20 cellular contexts compared by ENCODE assay signal in the genomic region with DNA sequence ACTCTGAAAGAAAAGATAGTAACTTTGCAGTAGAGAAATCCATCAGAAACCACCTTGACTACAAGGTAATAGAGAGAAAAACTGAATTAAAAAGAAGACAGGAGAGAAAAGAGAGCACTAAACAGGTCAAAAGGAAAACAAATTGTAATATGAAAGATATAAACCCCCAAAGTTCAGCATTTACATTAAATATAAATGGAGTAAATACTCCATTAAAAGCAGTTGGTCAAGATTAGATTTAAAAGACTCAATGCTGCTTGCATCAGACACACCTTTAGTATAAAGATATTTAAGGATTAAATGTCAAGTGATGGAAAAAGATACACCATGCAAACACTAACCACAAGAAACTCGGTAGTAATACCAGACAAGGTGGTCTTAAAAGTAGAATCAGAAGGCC.
DNase-seq lines count a peak whose midpoint lies in the region; ATAC-seq, FAIRE-seq and TF ChIP-seq lines count a peak whose summit lies in the region.
"Had no signal": no experiment of that assay in that cellular context is flagged by ENCODE, and none has a peak within 500 bp of the region (broad histone marks: within the 10 kb centered on the region; RNA-seq: fewer than 3 reads in every experiment).

No MANE protein-coding gene starts in this region.

- POLR2A ChIA-PET in K562 (lab: Yijun Ruan, JAX) = interaction anchor here (0.7 kb wide), 1 partner anchor 248 kb away, joined by 3 read pairs; no protein-coding TSS in a partner anchor

- H3K9me1 ChIP-seq in K562 (ENCODE audit: control insufficient read depth, insufficient read depth, low read length) = no peaks in the 10 kb centered on the region

- in situ Hi-C loops in K562 (cut with MboI) = no loop called here

- FAIRE-seq in K562 (lab: Jason Lieb, UNC) = no peak
- FAIRE-seq: A204.1, G401.6, H54 had no signal

- no peaks in the 10 kb centered on the region for H3K9me3 Mint-ChIP-seq in activated T-cell treated with anti-CD3 and anti-CD28 coated beads, Interleukin-2, amount 50 U/mL, for 72 hours
- H3K9me3 Mint-ChIP-seq: CD8-positive, alpha-beta T cell had no signal

- no peak overlapping the region for H3K4me2 ChIP-seq in K562 (ENCODE audit: insufficient read depth, low read length)
- H3K4me2 ChIP-seq: BLaER1 had no signal

- no peaks in the 10 kb centered on the region for H4K20me1 ChIP-seq in K562 (replicated peaks; ENCODE audit: control insufficient read depth, insufficient read depth, low read length)

- no peaks in the 10 kb centered on the region for H3K27me3 ChIP-seq in K562 (ENCODE audit: control insufficient read depth in 2 of 2, insufficient read depth in 2 of 2, low read length in 2 of 2)
- no peaks in the 10 kb centered on the region for H3K27me3 ChIP-seq in MG63
- H3K27me3 ChIP-seq: BLaER1 had no signal

- DNase-seq in activated T-cell treated with anti-CD3 and anti-CD28 coated beads, Interleukin-2, amount 50 U/mL, for 72 hours = no peak
- DNase-seq in activated T-cell treated with anti-CD3 and anti-CD28 coated beads, Interleukin-2, amount 50 U/mL, for 48 hours = no peak
- no peak for DNase-seq in K562 (ENCODE audit: extremely low read depth in 1 of 4, low spot score in 3 of 4)
- DNase-seq in left lobe of liver (ENCODE audit: low spot score) = no peak
- no peak for DNase-seq in MG63
- no peak for DNase-seq in lower leg skin (ENCODE audit: low spot score in 2 of 2)
- DNase-seq: Caco-2; CD4-positive, CD25-positive, alpha-beta regulatory T cell; CD8-positive, alpha-beta T cell; DMS153; DND-41; GOT3 had no signal

- H3K9ac ChIP-seq in K562 (ENCODE audit: insufficient read depth in 1 of 2, low read depth in 2 of 2, low read length in 2 of 2) = no peak overlapping the region
- H3K9ac ChIP-seq: BLaER1 had no signal

- no peak for TF ChIP-seq POLR2A in K562 (conservative IDR thresholded peaks at IDR 0.05)
- no peak for TF ChIP-seq POLR2A in lower leg skin (IDR thresholded peaks at IDR 0.05)

- no peak overlapping the region for H2AFZ ChIP-seq in K562 (ENCODE audit: low read depth, low read length)

- H3K4me3 ChIP-seq in K562 = no peak overlapping the region
- no peak overlapping the region for H3K4me3 ChIP-seq in MG63
- no peak overlapping the region for H3K4me3 ChIP-seq in lower leg skin (ENCODE audit: low read depth, poor library complexity, severe bottlenecking)
- H3K4me3 ChIP-seq: BLaER1, HAP-1 had no signal

- H3K9me3 ChIP-seq in K562 (replicated peaks; ENCODE audit: control insufficient read depth, insufficient read depth, low read depth, low read length) (no peaks in the 10 kb centered on the region), MG63 (peaks cover 5% of the 10 kb centered on the region)
- H3K9me3 ChIP-seq: BLaER1 had no signal

- H3K36me3 ChIP-seq in K562 (ENCODE audit: control insufficient read depth, insufficient read depth, low read length) = no peaks in the 10 kb centered on the region
- H3K36me3 ChIP-seq in MG63 = no peaks in the 10 kb centered on the region; the same call in 1 of the 2 replicates
- H3K36me3 ChIP-seq: BLaER1, HAP-1 had no signal

- ATAC-seq in activated T-cell treated with anti-CD3 and anti-CD28 coated beads, Interleukin-2, amount 50 U/mL, for 72 hours (replicated peaks in 1 of 2) = no peak
- ATAC-seq in K562 = no peak
- peak; percentile 23 for ATAC-seq in left lobe of liver
- ATAC-seq: CD8-positive, alpha-beta T cell had no signal

- TF ChIP-seq CTCF in K562 (IDR thresholded peaks at IDR 0.05 in 2 of 3, conservative IDR thresholded peaks at IDR 0.05 in 1 of 3; ENCODE audit: insufficient read depth in 2 of 3, low read depth in 1 of 3, low read length in 3 of 3) (no peak), lower leg skin (IDR thresholded peaks at IDR 0.05) (no peak)

- BruUV-seq in K562 (replicated peaks; lab: Mats Ljungman, UMichigan) = no TSS peak

- no peak for TF ChIP-seq EP300 in K562 (IDR thresholded peaks at IDR 0.05; ENCODE audit: low read length)

- WGBS in K562 (ENCODE audit: insufficient coverage, low coverage, missing lambda C conversion rate) = 78% methylated on average over 1 of the region's 1 CpG
- WGBS in lower leg skin, 2 donors = 86 to 100% methylated on average over 1 of the region's 1 CpG

- no peak overlapping the region for H3K4me3 Mint-ChIP-seq in activated T-cell treated with anti-CD3 and anti-CD28 coated beads, Interleukin-2, amount 50 U/mL, for 72 hours
- H3K4me3 Mint-ChIP-seq: B cell; CD4-positive, CD25-positive, alpha-beta regulatory T cell; CD8-positive, alpha-beta T cell had no signal

- no peak overlapping the region for H3K27ac ChIP-seq in K562 (ENCODE audit: extremely low read depth, low read depth, low read length)
- H3K27ac ChIP-seq: 22Rv1, BLaER1, C4-2B had no signal

- H3K27me3 Mint-ChIP-seq in activated T-cell treated with anti-CD3 and anti-CD28 coated beads, Interleukin-2, amount 50 U/mL, for 72 hours (ENCODE audit: low read depth) = no peaks in the 10 kb centered on the region
- H3K27me3 Mint-ChIP-seq: B cell; CD4-positive, CD25-positive, alpha-beta regulatory T cell had no signal

- H3K27ac Mint-ChIP-seq in activated T-cell treated with anti-CD3 and anti-CD28 coated beads, Interleukin-2, amount 50 U/mL, for 72 hours = peak overlapping the region; percentile 74
- H3K27ac Mint-ChIP-seq: B cell; CD4-positive, CD25-positive, alpha-beta regulatory T cell; CD8-positive, alpha-beta T cell had no signal

- no peaks in the 10 kb centered on the region for H3K79me2 ChIP-seq in K562 (ENCODE audit: control insufficient read depth, insufficient read depth, low read length)

- CTCF ChIA-PET in K562 (lab: Yijun Ruan, JAX; ENCODE audit: low intra/inter-chr PET ratio) = no interaction called here

- H3K4me1 Mint-ChIP-seq in activated T-cell treated with anti-CD3 and anti-CD28 coated beads, Interleukin-2, amount 50 U/mL, for 72 hours (ENCODE audit: low read depth) = no peaks in the 10 kb centered on the region
- H3K4me1 Mint-ChIP-seq: B cell had no signal

- TF ChIP-seq RAD21 in K562 (CRISPR knock-in tag; conservative IDR thresholded peaks at IDR 0.05 in 1 of 2, IDR thresholded peaks at IDR 0.05 in 1 of 2) = no peak

- intact Hi-C loops in K562 (cut with micrococcal nuclease) (no loop called here), lower leg skin (cut with DNase I; ENCODE audit: low total_unique reads) (no loop called here)

- H3K4me1 ChIP-seq in K562 (replicated peaks in 1 of 2; ENCODE audit: control insufficient read depth in 2 of 2, insufficient read depth in 2 of 2, low read length in 2 of 2) = no peaks in the 10 kb centered on the region
- H3K4me1 ChIP-seq: BLaER1, Caco-2, HAP-1 had no signal

- no peaks in the 10 kb centered on the region for H3K36me3 Mint-ChIP-seq in activated T-cell treated with anti-CD3 and anti-CD28 coated beads, Interleukin-2, amount 50 U/mL, for 72 hours (ENCODE audit: insufficient read depth in 2 of 2)
- H3K36me3 Mint-ChIP-seq: CD4-positive, CD25-positive, alpha-beta regulatory T cell had no signal

TF ChIP-seq in K562, 482 proteins besides CTCF, POLR2A, EP300 and RAD21:
- peak; percentile 96 for TF ChIP-seq ZNF507 (tag; conservative IDR thresholded peaks at IDR 0.05)
- no peak for TF ChIP-seq GABPB2 (CRISPR knock-in tag; conservative IDR thresholded peaks at IDR 0.05)
